1 cellular context compared by ENCODE assay signal in the genomic region with DNA sequence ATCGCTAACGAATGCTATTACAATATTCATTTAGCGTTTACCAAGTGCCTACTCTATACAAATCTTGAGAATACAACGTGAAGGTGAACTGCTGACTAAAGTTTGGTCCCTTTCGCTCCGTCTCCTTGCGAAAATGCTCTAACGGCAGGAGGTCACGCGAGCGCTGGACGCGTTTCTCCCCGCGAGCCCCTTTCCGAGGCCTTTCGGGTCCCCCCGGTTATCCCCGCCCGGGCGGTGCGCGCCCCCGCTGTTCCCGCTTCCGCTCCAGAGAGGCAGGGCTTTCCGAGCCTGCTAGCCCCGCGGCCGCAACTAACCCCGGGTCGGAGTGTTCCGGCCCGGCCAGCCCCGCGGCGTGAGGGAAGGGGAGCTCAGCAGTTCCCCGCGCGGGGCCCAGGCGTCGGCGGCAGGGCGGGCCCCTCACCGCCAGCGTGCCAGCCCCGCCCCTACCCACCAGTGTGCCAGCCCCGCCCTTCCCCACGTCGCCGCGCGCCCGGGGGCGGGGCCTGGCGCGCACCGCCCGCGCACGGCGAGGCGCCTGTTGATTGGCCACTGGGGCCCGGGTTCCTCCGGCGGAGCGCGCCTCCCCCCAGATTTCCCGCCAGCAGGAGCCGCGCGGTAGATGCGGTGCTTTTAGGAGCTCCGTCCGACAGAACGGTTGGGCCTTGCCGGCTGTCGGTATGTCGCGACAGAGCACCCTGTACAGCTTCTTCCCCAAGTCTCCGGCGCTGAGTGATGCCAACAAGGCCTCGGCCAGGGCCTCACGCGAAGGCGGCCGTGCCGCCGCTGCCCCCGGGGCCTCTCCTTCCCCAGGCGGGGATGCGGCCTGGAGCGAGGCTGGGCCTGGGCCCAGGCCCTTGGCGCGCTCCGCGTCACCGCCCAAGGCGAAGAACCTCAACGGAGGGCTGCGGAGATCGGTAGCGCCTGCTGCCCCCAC.
TF ChIP-seq lines count a peak whose summit lies in the region.

MSH6 (plus strand) TSS at position 589 of the 934 bp plus-strand sequence; CDS start at position 678, 89 bp downstream.

TF ChIP-seq in HepG2, 621 proteins besides CTCF, POLR2A, EP300 and RAD21 (continued from another document and continues in another):
- TF ChIP-seq ZNF83 (CRISPR knock-in tag; IDR thresholded peaks at IDR 0.05; ENCODE audit: borderline replicate concordance) (no peak; the same call in 1 of the 2 replicates), CSRNP1 (CRISPR knock-in tag; IDR thresholded peaks at IDR 0.05) (peak; percentile 97), KAT7 (CRISPR knock-in tag; IDR thresholded peaks at IDR 0.05; ENCODE audit: borderline replicate concordance) (peak; percentile 59; the same call in 1 of the 2 replicates), ZNF318 (CRISPR knock-in tag; IDR thresholded peaks at IDR 0.05) (no peak), ZNF776 (CRISPR knock-in tag; IDR thresholded peaks at IDR 0.05) (peak; percentile 97; the same call in 1 of the 2 replicates), SP2 (CRISPR knock-in tag; IDR thresholded peaks at IDR 0.05) (peak; percentile 74), SP5 (CRISPR knock-in tag; IDR thresholded peaks at IDR 0.05; ENCODE audit: borderline replicate concordance, low read depth) (peak; percentile 69), HNF1A (IDR thresholded peaks at IDR 0.05; ENCODE audit: low read depth) (no peak), HNF1A (CRISPR knock-in tag; IDR thresholded peaks at IDR 0.05; ENCODE audit: borderline replicate concordance) (no peak; the same call in 1 of the 2 replicates), TBL1XR1 (IDR thresholded peaks at IDR 0.05; ENCODE audit: borderline replicate concordance, low read length, partially characterized antibody) (no peak), ZNF577 (CRISPR knock-in tag; IDR thresholded peaks at IDR 0.05; ENCODE audit: borderline replicate concordance, low read depth) (peak; percentile 56; the same call in 1 of the 2 replicates), ZNF563 (CRISPR knock-in tag; IDR thresholded peaks at IDR 0.05) (peak; percentile 97), MAFG (CRISPR knock-in tag; IDR thresholded peaks at IDR 0.05) (no peak; the same call in 1 of the 2 replicates), ZNF260 (CRISPR knock-in tag; IDR thresholded peaks at IDR 0.05; ENCODE audit: borderline replicate concordance, low read depth) (0 out of 2 replicates have a peak, but pooled peaks have one; percentile 45), ZSCAN25 (CRISPR knock-in tag; IDR thresholded peaks at IDR 0.05) (peak; percentile 93), ZZZ3 (CRISPR knock-in tag; IDR thresholded peaks at IDR 0.05; ENCODE audit: borderline replicate concordance) (no peak; the same call in 1 of the 2 replicates), ZNF33A (CRISPR knock-in tag; IDR thresholded peaks at IDR 0.05; ENCODE audit: borderline replicate concordance) (no peak; the same call in 1 of the 2 replicates), SIN3B (IDR thresholded peaks at IDR 0.05; ENCODE audit: low read length) (no peak), ZFAT (CRISPR knock-in tag; conservative IDR thresholded peaks at IDR 0.05) (peak; percentile 90; the same call in 1 of the 2 replicates), ZNF558 (CRISPR knock-in tag; IDR thresholded peaks at IDR 0.05; ENCODE audit: borderline replicate concordance) (peak; percentile 98), NRL (CRISPR knock-in tag; IDR thresholded peaks at IDR 0.05; ENCODE audit: borderline replicate concordance) (peak; percentile 38; the same call in 1 of the 2 replicates), DR1 (CRISPR knock-in tag; IDR thresholded peaks at IDR 0.05) (peak; percentile 92), KDM2A (CRISPR knock-in tag; IDR thresholded peaks at IDR 0.05; ENCODE audit: borderline replicate concordance, low read depth) (peak; percentile 89), SNRNP70 (IDR thresholded peaks at IDR 0.05; ENCODE audit: low read depth, low read length) (no peak), KLF15 (CRISPR knock-in tag; IDR thresholded peaks at IDR 0.05; ENCODE audit: borderline replicate concordance) (peak; percentile 64; the same call in 1 of the 2 replicates), ARNT (IDR thresholded peaks at IDR 0.05) (no peak), ZNF556 (CRISPR knock-in tag; IDR thresholded peaks at IDR 0.05; ENCODE audit: borderline replicate concordance) (no peak), SNAI1 (CRISPR knock-in tag; IDR thresholded peaks at IDR 0.05; ENCODE audit: borderline replicate concordance) (peak; percentile 59; the same call in 1 of the 2 replicates), ZC3H4 (CRISPR knock-in tag; IDR thresholded peaks at IDR 0.05; ENCODE audit: borderline replicate concordance) (no peak), ZNF790 (CRISPR knock-in tag; IDR thresholded peaks at IDR 0.05; ENCODE audit: borderline replicate concordance) (peak; percentile 94; the same call in 1 of the 2 replicates), PHB2 (IDR thresholded peaks at IDR 0.05; ENCODE audit: partially characterized antibody) (no peak)
- TF ChIP-seq, protein P1, sequence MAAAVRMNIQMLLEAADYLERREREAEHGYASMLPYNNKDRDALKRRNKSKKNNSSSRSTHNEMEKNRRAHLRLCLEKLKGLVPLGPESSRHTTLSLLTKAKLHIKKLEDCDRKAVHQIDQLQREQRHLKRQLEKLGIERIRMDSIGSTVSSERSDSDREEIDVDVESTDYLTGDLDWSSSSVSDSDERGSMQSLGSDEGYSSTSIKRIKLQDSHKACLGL (CRISPR knock-in tag; IDR thresholded peaks at IDR 0.05): peak; percentile 94
- TF ChIP-seq, protein P2, sequence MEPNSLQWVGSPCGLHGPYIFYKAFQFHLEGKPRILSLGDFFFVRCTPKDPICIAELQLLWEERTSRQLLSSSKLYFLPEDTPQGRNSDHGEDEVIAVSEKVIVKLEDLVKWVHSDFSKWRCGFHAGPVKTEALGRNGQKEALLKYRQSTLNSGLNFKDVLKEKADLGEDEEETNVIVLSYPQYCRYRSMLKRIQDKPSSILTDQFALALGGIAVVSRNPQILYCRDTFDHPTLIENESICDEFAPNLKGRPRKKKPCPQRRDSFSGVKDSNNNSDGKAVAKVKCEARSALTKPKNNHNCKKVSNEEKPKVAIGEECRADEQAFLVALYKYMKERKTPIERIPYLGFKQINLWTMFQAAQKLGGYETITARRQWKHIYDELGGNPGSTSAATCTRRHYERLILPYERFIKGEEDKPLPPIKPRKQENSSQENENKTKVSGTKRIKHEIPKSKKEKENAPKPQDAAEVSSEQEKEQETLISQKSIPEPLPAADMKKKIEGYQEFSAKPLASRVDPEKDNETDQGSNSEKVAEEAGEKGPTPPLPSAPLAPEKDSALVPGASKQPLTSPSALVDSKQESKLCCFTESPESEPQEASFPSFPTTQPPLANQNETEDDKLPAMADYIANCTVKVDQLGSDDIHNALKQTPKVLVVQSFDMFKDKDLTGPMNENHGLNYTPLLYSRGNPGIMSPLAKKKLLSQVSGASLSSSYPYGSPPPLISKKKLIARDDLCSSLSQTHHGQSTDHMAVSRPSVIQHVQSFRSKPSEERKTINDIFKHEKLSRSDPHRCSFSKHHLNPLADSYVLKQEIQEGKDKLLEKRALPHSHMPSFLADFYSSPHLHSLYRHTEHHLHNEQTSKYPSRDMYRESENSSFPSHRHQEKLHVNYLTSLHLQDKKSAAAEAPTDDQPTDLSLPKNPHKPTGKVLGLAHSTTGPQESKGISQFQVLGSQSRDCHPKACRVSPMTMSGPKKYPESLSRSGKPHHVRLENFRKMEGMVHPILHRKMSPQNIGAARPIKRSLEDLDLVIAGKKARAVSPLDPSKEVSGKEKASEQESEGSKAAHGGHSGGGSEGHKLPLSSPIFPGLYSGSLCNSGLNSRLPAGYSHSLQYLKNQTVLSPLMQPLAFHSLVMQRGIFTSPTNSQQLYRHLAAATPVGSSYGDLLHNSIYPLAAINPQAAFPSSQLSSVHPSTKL (CRISPR knock-in tag; IDR thresholded peaks at IDR 0.05): no peak; the same call in 1 of the 2 replicates
- TF ChIP-seq, protein P3, sequence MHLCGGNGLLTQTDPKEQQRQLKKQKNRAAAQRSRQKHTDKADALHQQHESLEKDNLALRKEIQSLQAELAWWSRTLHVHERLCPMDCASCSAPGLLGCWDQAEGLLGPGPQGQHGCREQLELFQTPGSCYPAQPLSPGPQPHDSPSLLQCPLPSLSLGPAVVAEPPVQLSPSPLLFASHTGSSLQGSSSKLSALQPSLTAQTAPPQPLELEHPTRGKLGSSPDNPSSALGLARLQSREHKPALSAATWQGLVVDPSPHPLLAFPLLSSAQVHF (CRISPR knock-in tag; IDR thresholded peaks at IDR 0.05): peak; percentile 80
